Comparison of ENCODE assay signal across 8 cellular contexts in the genomic region with DNA sequence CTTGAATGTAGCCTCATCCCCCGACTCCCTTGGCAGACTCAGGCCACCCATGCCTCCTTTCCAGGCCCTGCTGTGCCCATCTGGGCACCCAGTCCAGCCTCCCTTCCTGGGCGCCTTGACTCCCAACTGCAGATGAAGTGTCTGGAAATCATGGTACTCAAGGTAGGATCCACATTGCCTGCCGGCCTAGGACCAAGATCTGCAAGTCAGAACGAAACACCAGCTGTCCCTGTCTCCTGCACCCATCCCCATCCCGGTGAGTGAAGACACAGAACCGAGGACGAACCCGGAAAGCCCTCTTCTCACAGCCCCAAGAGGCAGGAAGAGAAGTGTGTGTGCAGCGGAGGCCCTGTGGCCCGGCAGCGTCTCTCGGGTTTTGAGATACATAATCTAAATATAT.
"Had no signal": no experiment of that assay in that cellular context is flagged by ENCODE, and none has a peak within 500 bp of the region (broad histone marks: within the 10 kb centered on the region; RNA-seq: fewer than 3 reads in every experiment).

No MANE protein-coding gene starts in this region.

- H3K4me1 ChIP-seq: HAP-1 had no signal

- H3K27ac ChIP-seq: GM23248 had no signal

- DNase-seq: GM23248, GOT3, H7, HFFc6, IMR-90 had no signal

- H3K9me3 ChIP-seq: HAP-1 had no signal

- H3K9ac ChIP-seq: GM23248 had no signal

- H3K27ac Mint-ChIP-seq: HFFc6 had no signal

- H3K36me3 ChIP-seq: HAP-1 had no signal

- H3K4me3 ChIP-seq: GM23248, HAP-1, K562 had no signal

- H3K4me3 Mint-ChIP-seq: HFFc6 had no signal

- ATAC-seq: HCT116, K562 had no signal

- H2AFZ ChIP-seq: GM23248 had no signal
